11 cellular contexts compared by ENCODE assay signal in the genomic region with DNA sequence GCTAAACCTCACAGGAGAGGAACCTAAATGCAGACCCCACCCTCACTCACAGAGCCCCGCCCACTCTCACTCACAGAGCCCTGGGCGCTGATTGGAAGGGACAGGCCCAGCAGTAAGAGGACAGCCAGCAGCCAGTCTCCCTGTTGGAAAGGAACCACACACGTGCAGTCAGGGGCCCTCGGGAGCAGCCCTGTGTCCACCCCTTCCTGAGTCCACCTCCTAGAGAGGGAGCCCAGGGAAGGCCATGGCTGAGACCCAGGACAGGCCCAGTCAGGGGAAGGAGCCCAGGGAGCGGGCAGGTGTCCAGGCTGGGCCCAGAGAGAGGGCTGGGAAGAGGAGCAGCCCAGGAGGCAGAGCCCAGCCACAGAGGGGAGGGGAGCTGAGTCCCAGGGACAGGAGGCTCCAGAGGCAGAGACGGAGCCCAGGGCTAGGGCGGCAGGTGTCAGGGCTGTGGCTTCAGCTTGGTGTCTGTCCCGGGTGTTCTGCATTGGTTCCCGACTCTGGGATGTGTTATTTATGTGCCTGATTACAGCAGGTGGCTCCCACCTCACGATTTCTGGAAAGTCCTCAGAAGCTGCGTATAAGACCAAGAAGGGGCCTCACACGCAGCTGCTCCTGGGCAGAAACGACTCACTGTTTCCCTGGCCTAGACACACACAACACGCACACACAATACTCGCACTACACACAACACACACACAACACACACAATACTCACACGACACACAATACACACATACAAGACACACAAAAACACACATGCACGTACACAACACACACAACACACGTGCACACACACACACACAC. TPM values are rescaled to one million over a fixed set of nuclear protein-coding genes. Genes with fewer than 3 reads are reported as not detected.
DNase-seq lines count a peak whose midpoint lies in the region; ATAC-seq and TF ChIP-seq lines count a peak whose summit lies in the region.
"Had no signal": no experiment of that assay in that cellular context is flagged by ENCODE, and none has a peak within 500 bp of the region (broad histone marks: within the 10 kb centered on the region; RNA-seq: fewer than 3 reads in every experiment).

No MANE protein-coding gene starts in this region.

- H3K27ac ChIP-seq in heart left ventricle (peak overlapping the region in 2 of 12 donors; percentile 11 to 15), ovary (no peak overlapping the region)
- H3K27ac ChIP-seq: upper lobe of left lung had no signal

- peaks cover 0 to 5% (median 0%) of the 10 kb centered on the region in 9 donors for H3K27me3 ChIP-seq in heart left ventricle
- no peaks in the 10 kb centered on the region for H3K27me3 ChIP-seq in ovary
- H3K27me3 ChIP-seq: upper lobe of left lung had no signal

- H3K36me3 ChIP-seq in heart left ventricle, result peaks cover 0 to 7% (median 0%) of the 10 kb centered on the region in 9 donors
- H3K36me3 ChIP-seq in ovary, result no peaks in the 10 kb centered on the region
- H3K36me3 ChIP-seq: upper lobe of left lung had no signal

- peak; percentile 25 to 77 (median 72) for ATAC-seq in heart left ventricle
- ATAC-seq in omental fat pad (ENCODE audit: low FRiP score), result no peak

- no peak for TF ChIP-seq EP300 in ovary (IDR thresholded peaks at IDR 0.05)

- no peak for TF ChIP-seq POLR2A in heart left ventricle (IDR thresholded peaks at IDR 0.05)
- TF ChIP-seq POLR2A in ovary (IDR thresholded peaks at IDR 0.05), result no peak

- 55 to 61% (median 57%) methylated on average over 17 to 18 of the region's 18 CpGs for WGBS in heart left ventricle, 4 donors
- WGBS in ovary, 3 donors, result 34 to 39% (median 39%) methylated on average over 18 of the region's 18 CpGs

- intact Hi-C loops in heart left ventricle (cut with DNase I) (no loop called here), ovary (cut with DNase I) (no loop called here)

- DNase-seq in NCI-H146 (lab: John Stamatoyannopoulos, UW), result peak; percentile 1
- no peak for DNase-seq in NCI-H146 treated with DMSO at 0.1 percent for 48 hours (lab: John Stamatoyannopoulos, UW; ENCODE audit: unreplicated experiment)
- DNase-seq in SK-N-DZ (ENCODE audit: low spot score), result peak; percentile 18
- peak in 3 of 5 donors; percentile 34 to 49 (median 44) for DNase-seq in heart left ventricle
- DNase-seq in ovary, result peak; percentile 49 to 78 (median 64)
- no peak for DNase-seq in omental fat pad (ENCODE audit: low spot score)
- DNase-seq in ACHN, result no peak
- DNase-seq in SKM-1 (lab: John Stamatoyannopoulos, UW; ENCODE audit: unreplicated experiment), result no peak
- DNase-seq: activated CD4-positive, alpha-beta T cell treated with anti-CD3 and anti-CD28 coated beads, Interleukin-2, amount 50 U/mL, for 4 hours; upper lobe of left lung had no signal

- H3K9me3 ChIP-seq in heart left ventricle, result no peaks in the 10 kb centered on the region
- H3K9me3 ChIP-seq in ovary, result no peaks in the 10 kb centered on the region
- H3K9me3 ChIP-seq: upper lobe of left lung had no signal

- H3K4me1 ChIP-seq in heart left ventricle (peaks cover 0 to 30% (median 0%) of the 10 kb centered on the region in 12 donors), ovary (ENCODE audit: insufficient read depth) (no peaks in the 10 kb centered on the region)

- TF ChIP-seq CTCF in heart left ventricle (IDR thresholded peaks at IDR 0.05), result no peak
- TF ChIP-seq CTCF in ovary (IDR thresholded peaks at IDR 0.05), result no peak
- no peak for TF ChIP-seq CTCF in omental fat pad (IDR thresholded peaks at IDR 0.05)

- in situ Hi-C loops in ACHN (cut with HindIII; ENCODE audit: low pct_ligation_motif_present, low pct_unique_long_range_greater_than_20kb, low sequenced_read_pairs), result no loop called here

- no peak overlapping the region for H3K4me3 ChIP-seq in heart left ventricle
- H3K4me3 ChIP-seq in ovary, result no peak overlapping the region
- H3K4me3 ChIP-seq: upper lobe of left lung had no signal

RNA-seq across cellular contexts. Expression of a gene that starts 9.0 kb away (rescaled TPM):
- polyA plus RNA-seq in SK-N-DZ (2014; cell fraction: cytosol; rRNA removed), result not detected in 2 replicates
- polyA plus RNA-seq in SK-N-DZ (2014; cell fraction: nucleus; rRNA removed), result not detected in 2 replicates
- total RNA-seq in heart left ventricle (1 to 10 TPM in 1 of 9 donors, under 1 TPM in 3, not detected in 5; 0.21 to 1.7 (median 0.61) TPM), ovary (under 1 TPM in 2 of 7 donors, not detected in 5; 0.23 to 0.31 TPM), omental fat pad (under 1 TPM in 2 of 4 donors, not detected in 2; 0.63 to 0.95 TPM)
- polyA plus RNA-seq in heart left ventricle (under 1 TPM in 1 of 2 donors, not detected in 1; 0.46 TPM), ovary (under 1 TPM in 1 of 2 donors, not detected in 1; 0.97 TPM)
- total RNA-seq: M059J had no signal

RNA-seq across cellular contexts. Expression of a gene that starts 11.0 kb away (rescaled TPM):
- 0.09 TPM in 1 of 2 replicates, not detected in the other for polyA plus RNA-seq in SK-N-DZ (2014; cell fraction: cytosol; rRNA removed)
- polyA plus RNA-seq in SK-N-DZ (2014; cell fraction: nucleus; rRNA removed), result not detected in 2 replicates
- total RNA-seq in heart left ventricle (10 to 100 TPM in 1 of 9 donors, 1 to 10 TPM in 8; 1.8 to 21.9 (median 3.3) TPM), ovary (10 to 100 TPM; 13.2 to 36.5 (median 24.7) TPM), omental fat pad (10 to 100 TPM in 1 of 4 donors, 1 to 10 TPM in 3; 5.5 to 20.3 (median 6.7) TPM)
- polyA plus RNA-seq in heart left ventricle (1 to 10 TPM; 2.9 to 3.5 TPM), ovary (10 to 100 TPM; 19.6 to 36.3 TPM)

RNA-seq across cellular contexts. Expression of a gene that starts 47.4 kb away (rescaled TPM):
- polyA plus RNA-seq in SK-N-DZ (2014; cell fraction: cytosol; rRNA removed), result not detected in 2 replicates
- polyA plus RNA-seq in SK-N-DZ (2014; cell fraction: nucleus; rRNA removed), result not detected in 2 replicates
- total RNA-seq in heart left ventricle (10 to 100 TPM in 2 of 9 donors, 1 to 10 TPM in 7; 1.2 to 18.2 (median 4.3) TPM), ovary (10 to 100 TPM in 5 of 7 donors, 1 to 10 TPM in 2; 7.6 to 51.4 (median 32.3) TPM), omental fat pad (1 to 10 TPM; 1.8 to 9.0 (median 2.6) TPM)
- polyA plus RNA-seq in heart left ventricle (1 to 10 TPM; 1.4 to 9.6 TPM), ovary (10 to 100 TPM in 1 of 2 donors, 1 to 10 TPM in 1; 7.4 to 14.2 TPM)

Comparison
In these comparisons a context has a peak if more than half of its experiments do, and no peak if none do; other contexts are left out.
1. DNase-seq: peak in NCI-H146 (single experiment), SK-N-DZ (single experiment), heart left ventricle (3 of 5) and ovary (5 of 5); none in NCI-H146 treated with DMSO at 0.1 percent for 48 hours (single experiment), omental fat pad (single experiment), ACHN (single experiment) and SKM-1 (single experiment).